Comparison of ENCODE assay signal across 14 cellular contexts in genomic region chr12:129002447-129002846, GRCh38.
A peak's percentile ranks its signal among the peaks of the same experiment; 100 is the strongest.
DNase-seq lines count a peak whose midpoint lies in the region; ATAC-seq and TF ChIP-seq lines count a peak whose summit lies in the region.
"Had no signal": no experiment of that assay in that cellular context is flagged by ENCODE, and none has a peak within 500 bp of the region (broad histone marks: within the 10 kb centered on the region; RNA-seq: fewer than 3 reads in every experiment).

No MANE protein-coding gene starts in this region.

- no peaks in the 10 kb centered on the region for H3K36me3 Mint-ChIP-seq in nephron progenitor cell (ENCODE audit: low read depth)
- H3K36me3 Mint-ChIP-seq: CD4-positive, alpha-beta memory T cell had no signal

- no peak overlapping the region for H3K4me3 Mint-ChIP-seq in nephron progenitor cell
- H3K4me3 Mint-ChIP-seq: CD4-positive, alpha-beta memory T cell; HFFc6 had no signal

- peak overlapping the region; percentile 93 for H3K27ac Mint-ChIP-seq in nephron progenitor cell
- H3K27ac Mint-ChIP-seq: CD4-positive, alpha-beta memory T cell; HFFc6 had no signal

- TF ChIP-seq CTCF in nephron progenitor cell (IDR thresholded peaks at IDR 0.05): no peak

- H3K27me3 Mint-ChIP-seq in nephron progenitor cell (ENCODE audit: low read depth, poor library complexity): peaks cover 11% of the 10 kb centered on the region
- H3K27me3 Mint-ChIP-seq: CD4-positive, alpha-beta memory T cell had no signal

- H3K4me1 Mint-ChIP-seq in nephron progenitor cell: peaks cover 8% of the 10 kb centered on the region
- H3K4me1 Mint-ChIP-seq: CD4-positive, alpha-beta memory T cell had no signal

- DNase-seq in DMS79 treated with DMSO at 0.1 percent for 48 hours (lab: John Stamatoyannopoulos, UW): peak; percentile 59
- DNase-seq in nephron progenitor cell: no peak
- peak; percentile 36 for DNase-seq in retina
- no peak for DNase-seq in effector CD8-positive, alpha-beta T cell (lab: John Stamatoyannopoulos, UW)
- no peak for DNase-seq in NCI-H2227 treated with DMSO at 0.1 percent for 48 hours (lab: John Stamatoyannopoulos, UW)
- DNase-seq: C1 segment of cervical spinal cord; CD4-positive, alpha-beta memory T cell; COR-L47; DMS153; GF-D8; GOT3; HFFc6 had no signal

- ATAC-seq in GM18861 (IDR thresholded peaks at IDR 0.05; ENCODE audit: unreplicated experiment): no peak
- no peak for ATAC-seq in GM21423 (IDR thresholded peaks at IDR 0.05; ENCODE audit: unreplicated experiment)

- H3K9me3 Mint-ChIP-seq in nephron progenitor cell: peaks cover 4% of the 10 kb centered on the region

Comparison
In these comparisons a context has a peak if more than half of its experiments do, and no peak if none do; other contexts are left out.
1. DNase-seq: peak in DMS79 treated with DMSO at 0.1 percent for 48 hours (single experiment) and retina (single experiment); none in nephron progenitor cell (single experiment), effector CD8-positive, alpha-beta T cell (single experiment) and NCI-H2227 treated with DMSO at 0.1 percent for 48 hours (single experiment).